Comparison of ENCODE assay signal across 9 cellular contexts in the genomic region with DNA sequence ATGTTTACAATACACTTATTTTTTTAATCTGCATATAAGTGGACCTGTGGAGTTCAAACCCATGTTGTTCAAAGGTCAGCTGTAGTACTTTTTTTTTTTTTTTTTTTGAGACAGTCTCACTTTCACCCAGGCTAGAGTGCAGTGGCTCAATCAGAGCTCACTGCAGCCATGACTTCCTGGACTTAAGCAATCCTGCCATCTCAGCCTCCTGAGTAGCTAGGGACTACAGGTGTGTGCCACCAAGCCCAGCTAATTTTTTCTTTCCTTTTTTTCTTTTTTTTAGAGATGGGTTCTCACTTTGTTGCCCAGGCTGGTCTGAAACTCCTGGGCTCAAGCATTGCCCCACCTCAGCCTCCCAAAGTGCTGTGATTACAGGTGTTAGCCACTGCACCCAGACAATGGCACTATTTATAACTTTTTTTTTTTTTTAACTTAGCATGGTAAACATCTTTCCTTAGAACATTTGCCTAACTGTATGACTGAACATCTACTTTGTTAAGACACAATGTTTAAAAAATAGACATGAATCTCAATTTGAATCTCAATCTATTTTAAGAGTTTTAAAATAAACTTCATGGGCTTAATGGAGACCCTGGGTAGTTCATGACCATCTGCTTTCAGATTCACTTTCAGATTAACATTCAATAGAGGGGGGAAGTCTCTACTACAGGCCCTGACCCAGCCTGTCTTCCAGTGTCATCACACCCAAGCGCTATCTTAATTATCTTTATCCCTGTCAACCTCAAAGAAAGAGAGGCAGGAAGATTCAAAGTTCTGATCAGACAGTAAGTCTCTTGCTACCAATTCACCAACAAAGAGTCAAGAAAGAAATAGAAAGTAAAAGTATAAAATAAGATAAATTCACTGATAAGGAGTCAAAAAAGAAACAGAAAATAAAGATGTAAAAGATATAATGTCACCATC.
DNase-seq lines count a peak whose midpoint lies in the region; ATAC-seq and TF ChIP-seq lines count a peak whose summit lies in the region.
"Had no signal": no experiment of that assay in that cellular context is flagged by ENCODE, and none has a peak within 500 bp of the region (broad histone marks: within the 10 kb centered on the region; RNA-seq: fewer than 3 reads in every experiment).

No MANE protein-coding gene starts in this region.

- peaks cover 0 to 56% (median 54%) of the 10 kb centered on the region in 4 donors for H3K4me1 ChIP-seq in esophagus muscularis mucosa
- H3K4me1 ChIP-seq in thyroid gland: peaks cover 0 to 4% of the 10 kb centered on the region in 2 donors

- TF ChIP-seq EP300 in esophagus muscularis mucosa (IDR thresholded peaks at IDR 0.05): no peak

- TF ChIP-seq POLR2A in esophagus muscularis mucosa (IDR thresholded peaks at IDR 0.05; ENCODE audit: low read depth): no peak
- TF ChIP-seq POLR2A in thyroid gland (IDR thresholded peaks at IDR 0.05): no peak

- H3K4me3 ChIP-seq in esophagus muscularis mucosa (no peak overlapping the region), thyroid gland (replicated peaks in 1 of 3) (no peak overlapping the region)

- no peak for TF ChIP-seq CTCF in esophagus muscularis mucosa (IDR thresholded peaks at IDR 0.05)
- no peak for TF ChIP-seq CTCF in thyroid gland (IDR thresholded peaks at IDR 0.05)

- H3K27me3 ChIP-seq in esophagus muscularis mucosa (no peaks in the 10 kb centered on the region), thyroid gland (no peaks in the 10 kb centered on the region)

- H3K27ac ChIP-seq in esophagus muscularis mucosa (replicated peaks in 1 of 4): peak overlapping the region; percentile 25 to 57 (median 30)
- H3K27ac ChIP-seq in thyroid gland: no peak overlapping the region

- H3K9me3 ChIP-seq in esophagus muscularis mucosa (peaks cover 0 to 13% (median 5%) of the 10 kb centered on the region in 4 donors), thyroid gland (no peaks in the 10 kb centered on the region)

- 97% methylated on average over 1 of the region's 1 CpG for WGBS in esophagus muscularis mucosa
- 85 to 94% methylated on average over 1 of the region's 1 CpG for WGBS in thyroid gland, 2 donors

- DNase-seq in esophagus muscularis mucosa (ENCODE audit: extremely low spot score) (no peak), thyroid gland (no peak), COLO829 (ENCODE audit: low spot score) (no peak), COR-L47 (lab: John Stamatoyannopoulos, UW) (no peak)
- DNase-seq in stimulated activated CD8-positive, alpha-beta memory T cell treated with anti-CD3 and anti-CD28 coated beads, Interleukin-4, amount 100 ng/mL, for 48 hours: no peak
- DNase-seq: NCI-H2171 treated with DMSO at 0.1 percent for 48 hours had no signal

- H3K36me3 ChIP-seq in esophagus muscularis mucosa: peaks cover 0 to 8% (median 3%) of the 10 kb centered on the region in 4 donors
- H3K36me3 ChIP-seq in thyroid gland: no peaks in the 10 kb centered on the region

- peak; percentile 94 for ATAC-seq in GM18517 (IDR thresholded peaks at IDR 0.05; ENCODE audit: unreplicated experiment)
- peak; percentile 93 for ATAC-seq in GM21526 (IDR thresholded peaks at IDR 0.05; ENCODE audit: low FRiP score, unreplicated experiment)
- ATAC-seq in HG03442 (IDR thresholded peaks at IDR 0.05; ENCODE audit: unreplicated experiment): peak; percentile 94

- intact Hi-C loops in esophagus muscularis mucosa (cut with DNase I): no loop called here
- intact Hi-C loops in thyroid gland (cut with DNase I): no loop called here

Comparison
In these comparisons a context has a peak if more than half of its experiments do, and no peak if none do; other contexts are left out.
1. H3K27ac ChIP-seq: peak in esophagus muscularis mucosa (4 of 4); none in thyroid gland (0 of 3).
2. Peak in every context shown above with its lines, with median percentiles within 50 percentile points of each other: ATAC-seq.